9 cellular contexts compared by ENCODE assay signal in the genomic region with DNA sequence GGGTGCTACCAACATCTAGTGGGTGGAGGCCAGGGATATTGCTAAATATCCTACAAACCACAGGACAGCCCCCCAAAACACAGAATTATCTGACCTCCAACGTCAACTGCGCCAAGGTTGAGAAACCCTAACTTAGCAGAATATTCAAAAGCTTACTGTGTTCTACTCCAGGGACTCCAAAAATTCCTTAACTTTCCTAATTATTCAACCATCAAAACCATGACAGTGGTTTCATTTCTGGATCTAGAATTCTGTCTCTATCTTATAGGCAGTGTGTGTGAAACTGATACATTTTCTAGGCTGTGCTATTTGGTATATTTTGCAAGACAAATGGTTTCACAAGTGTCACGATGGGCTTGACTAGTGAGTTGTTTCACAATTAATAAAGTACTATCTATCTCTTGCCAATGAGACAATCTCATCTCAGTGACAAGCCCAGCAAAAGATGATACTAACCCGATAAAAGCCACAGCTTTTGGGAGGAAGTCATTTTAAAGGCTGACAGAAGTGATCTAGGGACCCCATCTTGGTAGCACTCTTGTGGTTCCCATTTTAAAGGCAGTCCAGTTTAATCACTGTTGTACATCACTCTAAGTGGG. TPM values are rescaled to one million over a fixed set of nuclear protein-coding genes. Genes with fewer than 3 reads are reported as not detected.
DNase-seq lines count a peak whose midpoint lies in the region; ATAC-seq and TF ChIP-seq lines count a peak whose summit lies in the region.
"Had no signal": no experiment of that assay in that cellular context is flagged by ENCODE, and none has a peak within 500 bp of the region (broad histone marks: within the 10 kb centered on the region; RNA-seq: fewer than 3 reads in every experiment).

No MANE protein-coding gene starts in this region.

- 30 to 71% (median 56%) methylated on average over 4 of the region's 4 CpGs for WGBS in spleen, 5 donors

- H3K36me3 Mint-ChIP-seq in CD4-positive, CD25-positive, alpha-beta regulatory T cell, result peaks cover 57% of the 10 kb centered on the region

- peak overlapping the region; percentile 79 to 87 (median 80) for H3K27ac Mint-ChIP-seq in CD4-positive, CD25-positive, alpha-beta regulatory T cell

- no peaks in the 10 kb centered on the region for H3K27me3 ChIP-seq in CD4-positive, CD25-positive, alpha-beta regulatory T cell (ENCODE audit: control insufficient read depth, insufficient read depth, low read length)
- H3K27me3 ChIP-seq in right atrium auricular region (no peaks in the 10 kb centered on the region), spleen (replicated peaks in 1 of 7) (no peaks in the 10 kb centered on the region)

- peak overlapping the region; percentile 58 for H3K27ac ChIP-seq in CD4-positive, CD25-positive, alpha-beta regulatory T cell (ENCODE audit: insufficient read depth, low read length, poor library complexity, severe bottlenecking)
- H3K27ac ChIP-seq in right atrium auricular region (no peak overlapping the region), spleen (peak overlapping the region in 4 of 8 donors; percentile 25 to 72 (median 48))

- no peaks in the 10 kb centered on the region for H3K9me3 Mint-ChIP-seq in CD4-positive, CD25-positive, alpha-beta regulatory T cell

- peak; percentile 34 for ATAC-seq in CD4-positive, CD25-positive, alpha-beta regulatory T cell (ENCODE audit: low read depth in 2 of 2)
- ATAC-seq in GM18909 (IDR thresholded peaks at IDR 0.05; ENCODE audit: poor library complexity, unreplicated experiment) (peak; percentile 46), left lobe of liver (peak; percentile 59), HG03571 (IDR thresholded peaks at IDR 0.05; ENCODE audit: unreplicated experiment) (no peak), HG03460 (IDR thresholded peaks at IDR 0.05; ENCODE audit: unreplicated experiment) (no peak)

- H3K9me3 ChIP-seq in CD4-positive, CD25-positive, alpha-beta regulatory T cell (ENCODE audit: control insufficient read depth in 2 of 2, low read length in 2 of 2), result no peaks in the 10 kb centered on the region
- H3K9me3 ChIP-seq in right atrium auricular region (no peaks in the 10 kb centered on the region), spleen (no peaks in the 10 kb centered on the region)

- intact Hi-C loops in spleen (cut with DNase I; ENCODE audit: low total_unique reads), result no loop called here

- H3K4me3 ChIP-seq in CD4-positive, CD25-positive, alpha-beta regulatory T cell (ENCODE audit: low read depth, low read length), result peak overlapping the region; percentile 51
- H3K4me3 ChIP-seq in right atrium auricular region, result no peak overlapping the region
- H3K4me3 ChIP-seq in spleen, result no peak overlapping the region

- H3K4me1 ChIP-seq in CD4-positive, CD25-positive, alpha-beta regulatory T cell (ENCODE audit: control insufficient read depth, insufficient read depth, low read length, poor library complexity, severe bottlenecking), result peaks cover 39% of the 10 kb centered on the region
- peaks cover 0 to 13% of the 10 kb centered on the region in 2 donors for H3K4me1 ChIP-seq in right atrium auricular region
- peaks cover 0 to 75% (median 11%) of the 10 kb centered on the region in 6 donors for H3K4me1 ChIP-seq in spleen

- peaks cover 46 to 71% (median 60%) of the 10 kb centered on the region in 4 donors for H3K4me1 Mint-ChIP-seq in CD4-positive, CD25-positive, alpha-beta regulatory T cell

- TF ChIP-seq POLR2A in spleen (IDR thresholded peaks at IDR 0.05), result no peak

- no peaks in the 10 kb centered on the region for H3K27me3 Mint-ChIP-seq in CD4-positive, CD25-positive, alpha-beta regulatory T cell

- DNase-seq in CD4-positive, CD25-positive, alpha-beta regulatory T cell, result peak in 2 of 3 donors; percentile 17 to 68
- DNase-seq in OCI-M1 (lab: John Stamatoyannopoulos, UW), result peak; percentile 72
- DNase-seq in left lobe of liver (ENCODE audit: low spot score), result no peak
- DNase-seq in right atrium auricular region (ENCODE audit: low spot score), result no peak
- DNase-seq in spleen, result no peak
- DNase-seq: stimulated activated CD4-positive, alpha-beta T cell treated with anti-CD3 and anti-CD28 coated beads, Interleukin-4, amount 100 ng/mL, for 1 hour had no signal

- TF ChIP-seq CTCF in right atrium auricular region (IDR thresholded peaks at IDR 0.05) (no peak), spleen (IDR thresholded peaks at IDR 0.05 in 8 of 11, conservative IDR thresholded peaks at IDR 0.05 in 3 of 11) (no peak)

- peak overlapping the region; percentile 4 to 58 (median 48) for H3K4me3 Mint-ChIP-seq in CD4-positive, CD25-positive, alpha-beta regulatory T cell

- H3K36me3 ChIP-seq in CD4-positive, CD25-positive, alpha-beta regulatory T cell (ENCODE audit: control insufficient read depth, insufficient read depth, low read length), result peaks cover 72% of the 10 kb centered on the region
- peaks cover 80% of the 10 kb centered on the region for H3K36me3 ChIP-seq in right atrium auricular region
- peaks cover 0 to 99% (median 72%) of the 10 kb centered on the region in 6 donors for H3K36me3 ChIP-seq in spleen

RNA-seq across cellular contexts. Expression of a gene that starts 14.6 kb away (rescaled TPM):
- 178 TPM for total RNA-seq in CD4-positive, CD25-positive, alpha-beta regulatory T cell
- 10 to 100 TPM; 64.9 to 77.2 (median 70.0) TPM for polyA plus RNA-seq in CD4-positive, CD25-positive, alpha-beta regulatory T cell
- total RNA-seq in left lobe of liver, result 49.1 TPM
- 10 to 100 TPM; 29.5 to 38.1 TPM for total RNA-seq in right atrium auricular region
- 100 to 1,000 TPM in 1 of 7 donors, 10 to 100 TPM in 6; 42.7 to 104 (median 64.0) TPM for total RNA-seq in spleen
- 10 to 100 TPM; 28.3 to 43.4 (median 36.6) TPM for polyA plus RNA-seq in spleen

RNA-seq across cellular contexts. Expression of a gene that starts 59.8 kb away (rescaled TPM):
- 27.5 TPM for total RNA-seq in CD4-positive, CD25-positive, alpha-beta regulatory T cell
- polyA plus RNA-seq in CD4-positive, CD25-positive, alpha-beta regulatory T cell, result 10 to 100 TPM; 14.5 to 31.2 (median 23.8) TPM
- 4.4 TPM for total RNA-seq in left lobe of liver
- 10 to 100 TPM; 18.9 to 20.0 TPM for total RNA-seq in right atrium auricular region
- 10 to 100 TPM; 44.5 to 59.5 (median 49.1) TPM for total RNA-seq in spleen
- polyA plus RNA-seq in spleen, result 10 to 100 TPM; 22.3 to 53.7 (median 25.1) TPM

Comparison
In these comparisons a context has a peak if more than half of its experiments do, and no peak if none do; other contexts are left out.
1. ATAC-seq: peak in CD4-positive, CD25-positive, alpha-beta regulatory T cell (2 of 2), GM18909 (single experiment) and left lobe of liver (single experiment); none in HG03571 (single experiment) and HG03460 (single experiment).
2. DNase-seq: peak in CD4-positive, CD25-positive, alpha-beta regulatory T cell (2 of 3) and OCI-M1 (single experiment); none in left lobe of liver (single experiment), right atrium auricular region (single experiment) and spleen (single experiment).